In the genomic region with DNA sequence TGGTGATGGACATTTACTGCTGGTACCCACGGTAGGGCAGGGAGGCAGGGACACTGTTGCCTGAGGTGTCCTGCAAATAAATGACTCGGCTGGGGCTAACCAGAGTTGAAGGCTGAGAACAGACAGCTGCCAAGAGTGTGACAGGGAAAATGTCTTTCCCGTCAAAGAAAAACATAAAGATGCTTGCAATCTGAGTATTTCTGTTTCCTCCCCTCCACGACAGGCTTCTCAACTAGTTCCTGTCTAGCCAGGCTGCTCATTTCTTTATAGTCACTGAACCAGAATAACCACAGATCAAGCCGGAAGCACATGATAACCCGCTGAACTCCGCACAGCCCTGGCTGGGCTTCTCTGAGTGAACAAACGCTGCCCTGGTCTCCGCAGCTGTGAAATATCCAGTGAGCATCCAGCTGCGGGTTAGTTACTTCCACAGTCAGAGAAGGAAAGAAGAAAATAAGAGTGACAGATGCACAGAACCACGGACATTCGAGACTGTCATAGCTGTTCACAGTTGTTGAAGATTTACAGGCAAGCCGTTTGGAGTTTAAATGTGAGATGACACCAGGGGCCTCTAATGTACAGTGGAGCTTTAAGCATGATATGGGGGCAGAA, we compare ENCODE assay signal across 9 cellular contexts.
DNase-seq lines count a peak whose midpoint lies in the region; ATAC-seq, FAIRE-seq and TF ChIP-seq lines count a peak whose summit lies in the region.
"Had no signal": no experiment of that assay in that cellular context is flagged by ENCODE, and none has a peak within 500 bp of the region (broad histone marks: within the 10 kb centered on the region; RNA-seq: fewer than 3 reads in every experiment).

No MANE protein-coding gene starts in this region.

- peaks cover 0 to 9% of the 10 kb centered on the region in 2 donors for H3K9me3 ChIP-seq in kidney (ENCODE audit: control insufficient read depth in 1 of 2, low read length in 2 of 2)

- intact Hi-C loops in activated naive CD4-positive, alpha-beta T cell treated with anti-CD3 and anti-CD28 coated beads for 36 hours (cut with micrococcal nuclease): loop anchor here (1.0 to 5.0 kb wide), 4 partner anchors 33 to 247 kb away; no protein-coding TSS in a partner anchor
- intact Hi-C loops in kidney (cut with DNase I): no loop called here

- H3K36me3 Mint-ChIP-seq in activated naive CD4-positive, alpha-beta T cell treated with anti-CD3 and anti-CD28 coated beads for 36 hours (ENCODE audit: low read depth): peaks cover 3% of the 10 kb centered on the region
- peaks cover 16% of the 10 kb centered on the region for H3K36me3 Mint-ChIP-seq in stimulated activated naive CD8-positive, alpha-beta T cell treated with anti-CD3 and anti-CD28 coated beads, Interleukin-15, Interleukin-2, amounts not matched to agents 100 ng/mL and 50 ng/mL, for 24 hours (ENCODE audit: low read depth)

- peaks cover 20% of the 10 kb centered on the region for H3K9me3 Mint-ChIP-seq in activated naive CD4-positive, alpha-beta T cell treated with anti-CD3 and anti-CD28 coated beads for 36 hours
- H3K9me3 Mint-ChIP-seq in stimulated activated naive CD8-positive, alpha-beta T cell treated with anti-CD3 and anti-CD28 coated beads, Interleukin-15, Interleukin-2, amounts not matched to agents 100 ng/mL and 50 ng/mL, for 24 hours: peaks cover 21% of the 10 kb centered on the region

- no peak overlapping the region for H3K9ac ChIP-seq in kidney (ENCODE audit: low read length in 2 of 2)

- no peak for TF ChIP-seq CTCF in kidney (IDR thresholded peaks at IDR 0.05; ENCODE audit: borderline replicate concordance, extremely low read depth, insufficient read depth)

- DNase-seq in DMS53 (lab: John Stamatoyannopoulos, UW): peak; percentile 38
- no peak for DNase-seq in DMS53 treated with DMSO at 0.1 percent for 48 hours (lab: John Stamatoyannopoulos, UW; ENCODE audit: unreplicated experiment)
- DNase-seq in NOMO-1 treated with dmso at 0.1 percent for 144 hours (lab: John Stamatoyannopoulos, UW; ENCODE audit: unreplicated experiment): peak; percentile 42
- DNase-seq in activated naive CD4-positive, alpha-beta T cell treated with anti-CD3 and anti-CD28 coated beads for 36 hours: peak; percentile 74
- DNase-seq in kidney: peak; percentile 77
- no peak for DNase-seq in NCI-H748 treated with DMSO at 0.1 percent for 48 hours (lab: John Stamatoyannopoulos, UW)

- peaks cover 33% of the 10 kb centered on the region for H3K4me1 Mint-ChIP-seq in activated naive CD4-positive, alpha-beta T cell treated with anti-CD3 and anti-CD28 coated beads for 36 hours (ENCODE audit: low read depth)
- H3K4me1 Mint-ChIP-seq in stimulated activated naive CD8-positive, alpha-beta T cell treated with anti-CD3 and anti-CD28 coated beads, Interleukin-15, Interleukin-2, amounts not matched to agents 100 ng/mL and 50 ng/mL, for 24 hours (ENCODE audit: low read depth): peaks cover 52% of the 10 kb centered on the region

- H3K27ac Mint-ChIP-seq in activated naive CD4-positive, alpha-beta T cell treated with anti-CD3 and anti-CD28 coated beads for 36 hours: peak overlapping the region; percentile 68
- peak overlapping the region; percentile 86 for H3K27ac Mint-ChIP-seq in stimulated activated naive CD8-positive, alpha-beta T cell treated with anti-CD3 and anti-CD28 coated beads, Interleukin-15, Interleukin-2, amounts not matched to agents 100 ng/mL and 50 ng/mL, for 24 hours

- H3K4me3 Mint-ChIP-seq in activated naive CD4-positive, alpha-beta T cell treated with anti-CD3 and anti-CD28 coated beads for 36 hours: peak overlapping the region; percentile 45
- H3K4me3 Mint-ChIP-seq in stimulated activated naive CD8-positive, alpha-beta T cell treated with anti-CD3 and anti-CD28 coated beads, Interleukin-15, Interleukin-2, amounts not matched to agents 100 ng/mL and 50 ng/mL, for 24 hours: peak overlapping the region; percentile 64

- peak overlapping the region in 1 of 2 donors; percentile 37 for H3K27ac ChIP-seq in kidney (ENCODE audit: low read depth in 2 of 2, low read length in 2 of 2)
- H3K27ac ChIP-seq: A549 had no signal

- H3K27me3 Mint-ChIP-seq in activated naive CD4-positive, alpha-beta T cell treated with anti-CD3 and anti-CD28 coated beads for 36 hours (ENCODE audit: low read depth): no peaks in the 10 kb centered on the region
- H3K27me3 Mint-ChIP-seq in stimulated activated naive CD8-positive, alpha-beta T cell treated with anti-CD3 and anti-CD28 coated beads, Interleukin-15, Interleukin-2, amounts not matched to agents 100 ng/mL and 50 ng/mL, for 24 hours: peaks cover 2% of the 10 kb centered on the region

- peaks cover 0 to 10% of the 10 kb centered on the region in 2 donors for H3K4me1 ChIP-seq in kidney (ENCODE audit: control insufficient read depth in 1 of 2, insufficient read depth in 1 of 2, low read depth in 1 of 2, low read length in 2 of 2)
- H3K4me1 ChIP-seq: A549 had no signal

- no peak for FAIRE-seq in kidney (lab: Jason Lieb, UNC)
- FAIRE-seq: A549 had no signal

- no peak overlapping the region for H3K4me3 ChIP-seq in kidney (ENCODE audit: low read length in 2 of 2)
- H3K4me3 ChIP-seq: A549 had no signal

- CTCF ChIA-PET in activated naive CD4-positive, alpha-beta T cell treated with anti-CD3 and anti-CD28 coated beads for 36 hours (lab: Charles Lee): interaction anchor here (0.9 to 1.5 kb wide), 3 partner anchors 12 to 257 kb away, joined by 3 to 6 read pairs (median 3); no protein-coding TSS in a partner anchor

- peak; percentile 72 for ATAC-seq in HG02840 (IDR thresholded peaks at IDR 0.05; ENCODE audit: low FRiP score, unreplicated experiment)
- ATAC-seq: A549 had no signal

- H3K36me3 ChIP-seq in kidney (ENCODE audit: control insufficient read depth in 1 of 2, insufficient read depth in 2 of 2, low read length in 2 of 2): no peaks in the 10 kb centered on the region

Comparison
In these comparisons a context has a peak if more than half of its experiments do, and no peak if none do; other contexts are left out.
1. DNase-seq: peak in DMS53 (single experiment), NOMO-1 treated with dmso at 0.1 percent for 144 hours (single experiment), activated naive CD4-positive, alpha-beta T cell treated with anti-CD3 and anti-CD28 coated beads for 36 hours (single experiment) and kidney (single experiment); none in DMS53 treated with DMSO at 0.1 percent for 48 hours (single experiment) and NCI-H748 treated with DMSO at 0.1 percent for 48 hours (single experiment).